9 cellular contexts compared by ENCODE assay signal in genomic region chr12:30725739-30726138, GRCh38. TPM values are rescaled to one million over a fixed set of nuclear protein-coding genes. Genes with fewer than 3 reads are reported as not detected.
DNase-seq lines count a peak whose midpoint lies in the region; ATAC-seq, FAIRE-seq and TF ChIP-seq lines count a peak whose summit lies in the region.
"Had no signal": no experiment of that assay in that cellular context is flagged by ENCODE, and none has a peak within 500 bp of the region (broad histone marks: within the 10 kb centered on the region; RNA-seq: fewer than 3 reads in every experiment).

No MANE protein-coding gene starts in this region.

- no peak for TF ChIP-seq RAD21 in H1 (IDR thresholded peaks at IDR 0.05 in 1 of 2, conservative IDR thresholded peaks at IDR 0.05 in 1 of 2; ENCODE audit: low read depth in 2 of 2, low read length in 2 of 2)

- H2AFZ ChIP-seq in PC-3 (ENCODE audit: low read length) = no peak overlapping the region
- no peak overlapping the region for H2AFZ ChIP-seq in H1 (ENCODE audit: low read length)

- DNase-seq in Caki2 (ENCODE audit: low read depth) = peak; percentile 31
- DNase-seq in PC-3 = peak; percentile 67
- no peak for DNase-seq in H1 (ENCODE audit: low read depth in 1 of 2, low spot score in 2 of 2)
- peak; percentile 60 for DNase-seq in non-pigmented ciliary epithelial cell (ENCODE audit: low read depth)
- no peak for DNase-seq in right lobe of liver
- DNase-seq in ureter (ENCODE audit: low spot score) = no peak
- DNase-seq in H7 = no peak
- no peak for DNase-seq in RPMI8226

- peaks cover 34% of the 10 kb centered on the region; the same call in 1 of the 2 replicates for H3K79me2 ChIP-seq in PC-3 (ENCODE audit: low read length)
- peaks cover 0 to 11% of the 10 kb centered on the region in 2 experiments; a peak in 2 of 4 replicates for H3K79me2 ChIP-seq in H1 (ENCODE audit: control insufficient read depth in 1 of 2, insufficient read depth in 2 of 2, low read length in 2 of 2)

- H3K23ac ChIP-seq in H1 (ENCODE audit: insufficient read length) = no peak overlapping the region

- TF ChIP-seq CTCF in PC-3 (conservative IDR thresholded peaks at IDR 0.05; ENCODE audit: low read depth, low read length) (no peak), H1 (IDR thresholded peaks at IDR 0.05; ENCODE audit: control extremely low read depth in 1 of 3, insufficient read depth in 1 of 3, low read depth in 1 of 3, low read length in 3 of 3) (no peak), right lobe of liver (IDR thresholded peaks at IDR 0.05) (no peak)

- 43% methylated on average over 1 of the region's 1 CpG; no CpG with 5 or more reads in 1 of the 2 experiments for WGBS in H1 (ENCODE audit: extremely low coverage in 1 of 2, insufficient coverage in 1 of 2, insufficient read length in 1 of 2, insufficient replicate concordance in 2 of 2, low coverage in 1 of 2, low lambda C conversion rate in 2 of 2, missing lambda C conversion rate in 1 of 2), 2 experiments
- WGBS in right lobe of liver (ENCODE audit: insufficient coverage, low coverage, low lambda C conversion rate, missing lambda C conversion rate) = 45% methylated on average over 1 of the region's 1 CpG

- H3K4me2 ChIP-seq in PC-3 (ENCODE audit: low read length) (peak overlapping the region; percentile 46), H1 (ENCODE audit: insufficient read depth in 1 of 2, low read depth in 2 of 2, low read length in 2 of 2) (no peak overlapping the region)

- H3F3A ChIP-seq in PC-3 (ENCODE audit: low read length, unreplicated experiment) = no peaks in the 10 kb centered on the region

- in situ Hi-C loops in Caki2 (cut with HindIII; ENCODE audit: low pct_unique_long_range_greater_than_20kb, low sequenced_read_pairs) = no loop called here

- no peak overlapping the region for H3K4me3 ChIP-seq in PC-3 (ENCODE audit: low read length)
- no peak overlapping the region for H3K4me3 ChIP-seq in H1 (ENCODE audit: extremely low read depth in 1 of 4, insufficient read depth in 2 of 4, low read depth in 3 of 4, low read length in 4 of 4)
- H3K4me3 ChIP-seq in right lobe of liver = no peak overlapping the region
- no peak overlapping the region for H3K4me3 ChIP-seq in H7 (ENCODE audit: insufficient read depth, low read depth, low read length)

- no peak overlapping the region for H4K5ac ChIP-seq in H1 (ENCODE audit: insufficient read length, low read depth, low read length)

- H3K9ac ChIP-seq in PC-3 (ENCODE audit: low read length) = no peak overlapping the region
- peak overlapping the region in 1 of 4 experiments; percentile 34; a peak in 1 of 7 replicates for H3K9ac ChIP-seq in H1 (replicated peaks in 1 of 4; ENCODE audit: extremely low read depth in 1 of 4, low read depth in 3 of 4, low read length in 3 of 4)

- POLR2A ChIA-PET in PC-3 (lab: Charles Lee; ENCODE audit: unreplicated experiment) = no interaction called here
- POLR2A ChIA-PET in H1 (lab: Charles Lee; ENCODE audit: partially characterized antibody) = interaction anchor here (1.0 to 1.2 kb wide), 2 partner anchors 34 to 70 kb away, joined by 3 to 4 read pairs; no protein-coding TSS in a partner anchor

- ATAC-seq in PC-3 = peak; percentile 91
- no peak for ATAC-seq in right lobe of liver

- CTCF ChIA-PET in PC-3 (lab: Charles Lee) (no interaction called here), H1 (lab: Charles Lee; ENCODE audit: partially characterized antibody) (interaction anchor here (1.5 to 2.2 kb wide), 5 partner anchors 16 to 86 kb away, joined by 4 to 7 read pairs (median 6); partner anchors contain the start of gene CAPRIN2)

- H3K4me1 ChIP-seq in PC-3 (ENCODE audit: insufficient read depth, low read length) (peaks cover 17% of the 10 kb centered on the region), H1 (replicated peaks in 1 of 4; ENCODE audit: control insufficient read depth in 3 of 4, insufficient read depth in 4 of 4, low read length in 3 of 4) (no peaks in the 10 kb centered on the region), right lobe of liver (no peaks in the 10 kb centered on the region)

- no peak overlapping the region for H2BK5ac ChIP-seq in H1 (ENCODE audit: low read depth, low read length)

- H4K8ac ChIP-seq in H1 (ENCODE audit: extremely low read depth, insufficient read depth, low read length) = no peak overlapping the region

- no peaks in the 10 kb centered on the region for H4K20me1 ChIP-seq in PC-3 (ENCODE audit: low read length)
- H4K20me1 ChIP-seq in H1 (replicated peaks in 1 of 2; ENCODE audit: control insufficient read depth in 1 of 2, insufficient read depth in 2 of 2, low read length in 2 of 2) = no peaks in the 10 kb centered on the region

- no peak overlapping the region for H3K4ac ChIP-seq in H1 (replicated peaks; ENCODE audit: insufficient read length, low read depth, low read length)

- no peak overlapping the region for H2AK5ac ChIP-seq in H1 (ENCODE audit: low read depth, low read length)

- peak; percentile 28 for FAIRE-seq in H1 (lab: Jason Lieb, UNC)
- FAIRE-seq: TTC549 had no signal

- no peaks in the 10 kb centered on the region for H3K23me2 ChIP-seq in H1 (ENCODE audit: low read depth, low read length)

- no peak overlapping the region for H2BK12ac ChIP-seq in H1 (ENCODE audit: low read depth, low read length)

- no peak overlapping the region for H4K91ac ChIP-seq in H1 (replicated peaks; ENCODE audit: insufficient read length, low read length)

- no peak overlapping the region for H2BK20ac ChIP-seq in H1 (ENCODE audit: low read length)

- H3K9me2 ChIP-seq in PC-3 (replicated peaks; ENCODE audit: low read length) = no peaks in the 10 kb centered on the region

- no peak overlapping the region for H2BK120ac ChIP-seq in H1 (replicated peaks; ENCODE audit: low read depth, low read length)

- H3K79me1 ChIP-seq in H1 (ENCODE audit: low read depth, low read length) = no peaks in the 10 kb centered on the region

- H3K14ac ChIP-seq in H1 (ENCODE audit: insufficient read length) = no peak overlapping the region

- H3K27me3 ChIP-seq in PC-3 (ENCODE audit: low read length) (no peaks in the 10 kb centered on the region), H1 (replicated peaks in 1 of 4; ENCODE audit: control insufficient read depth in 3 of 4, extremely low read depth in 1 of 4, insufficient read depth in 3 of 4, low read length in 3 of 4) (no peaks in the 10 kb centered on the region), right lobe of liver (no peaks in the 10 kb centered on the region), H7 (ENCODE audit: control insufficient read depth, insufficient read depth, low read length) (no peaks in the 10 kb centered on the region)

- H3K56ac ChIP-seq in H1 (replicated peaks; ENCODE audit: insufficient read length, low read depth, low read length) = no peak overlapping the region

- no peak overlapping the region for H2BK15ac ChIP-seq in H1 (ENCODE audit: low read length)

- H3K9me3 ChIP-seq in PC-3 (ENCODE audit: low read length) = no peaks in the 10 kb centered on the region
- no peaks in the 10 kb centered on the region for H3K9me3 ChIP-seq in H1 (ENCODE audit: insufficient read depth in 2 of 2, low read depth in 1 of 2, low read length in 1 of 2)
- H3K9me3 ChIP-seq in right lobe of liver = no peaks in the 10 kb centered on the region

- peaks cover 48% of the 10 kb centered on the region for H3K36me3 ChIP-seq in PC-3 (ENCODE audit: low read depth, low read length)
- peaks cover 3 to 72% (median 15%) of the 10 kb centered on the region in 4 experiments; a peak in 6 of 8 replicates for H3K36me3 ChIP-seq in H1 (ENCODE audit: control insufficient read depth in 2 of 4, insufficient read depth in 4 of 4, low read length in 3 of 4)
- H3K36me3 ChIP-seq in right lobe of liver = peaks cover 0 to 14% (median 1%) of the 10 kb centered on the region in 4 donors
- H3K36me3 ChIP-seq in H7 (replicated peaks; ENCODE audit: control insufficient read depth, insufficient read depth, low read length) = peaks cover 16% of the 10 kb centered on the region

- intact Hi-C loops in PC-3 (cut with micrococcal nuclease) (no loop called here), right lobe of liver (cut with DNase I) (no loop called here)

- H3K27ac ChIP-seq in PC-3 (ENCODE audit: low read length) (peak overlapping the region; percentile 4; the same call in 1 of the 2 replicates), H1 (ENCODE audit: low read depth, low read length) (no peak overlapping the region), right lobe of liver (no peak overlapping the region)

- TF ChIP-seq POLR2A in H1 (IDR thresholded peaks at IDR 0.05; ENCODE audit: control extremely low read depth in 1 of 2, low read depth in 2 of 2, low read length in 2 of 2) = no peak
- TF ChIP-seq POLR2A in right lobe of liver (IDR thresholded peaks at IDR 0.05) = no peak

- BruUV-seq in PC-3 (replicated peaks; lab: Mats Ljungman, UMichigan) = no TSS peak

- TF ChIP-seq EP300 in H1 (IDR thresholded peaks at IDR 0.05; ENCODE audit: borderline replicate concordance in 1 of 2, low read depth in 2 of 2, low read length in 2 of 2) = no peak

- no peak overlapping the region for H3K18ac ChIP-seq in H1 (ENCODE audit: extremely low read depth, low read length)

RNA-seq across cellular contexts. Expression of gene CAPRIN2, which starts 29.0 kb away (rescaled TPM):
- total RNA-seq in Caki2 (2014; rRNA removed; shearing (Covaris generic); ENCODE audit: low replicate concordance) = 3.8 and 6.2 TPM in 2 replicates
- 23.1 and 33.6 TPM in 2 replicates for total RNA-seq in PC-3 (2014; rRNA removed)
- 51.5 and 52.0 TPM in 2 replicates for total RNA-seq in H1 (2021; fragmentation: NEBNext Ultra II Directional; extraction: Animal tissue kit (Norgen Biotek cat#: 25700))
- 20.1 and 24.8 TPM in 2 replicates for polyA plus RNA-seq in H1 (2011; rRNA removed)
- 29.2 TPM for polyA plus RNA-seq in H1 (2011; cell fraction: cytosol; rRNA removed)
- polyA plus RNA-seq in H1 (2011; cell fraction: nucleus; rRNA removed) = 54.0 TPM
- polyA plus RNA-seq in H1 (2012, experiment 1 of 2) = 34.0 to 50.4 TPM (median 46.9 TPM) in 4 replicates
- polyA plus RNA-seq in H1 (2012, experiment 2 of 2) = 2.5 TPM
- 57.2 TPM for polyA plus RNA-seq in H1 (2013, experiment 1 of 2)
- polyA plus RNA-seq in H1 (2013, experiment 2 of 2) = 52.9 TPM
- 23.5 and 31.6 TPM in 2 replicates for polyA minus RNA-seq in H1 (2011; rRNA and poly(A)+ RNA removed)
- 21.5 TPM for polyA minus RNA-seq in H1 (2011; cell fraction: cytosol; rRNA and poly(A)+ RNA removed)
- polyA minus RNA-seq in H1 (2011; cell fraction: nucleus; rRNA and poly(A)+ RNA removed) = 63.0 TPM
- total RNA-seq in right lobe of liver = 10 to 100 TPM in 2 of 6 experiments, 1 to 10 TPM in 4; 5.7 to 11.5 (median 8.5) TPM
- 32.0 TPM for total RNA-seq in ureter
- total RNA-seq in H7 (2014; rRNA removed; shearing (Covaris generic)) = 44.0 and 71.5 TPM in 2 replicates

RNA-seq across cellular contexts. Expression of gene IPO8, which starts 30.1 kb away (rescaled TPM):
- 6.6 and 11.3 TPM in 2 replicates for total RNA-seq in Caki2 (2014; rRNA removed; shearing (Covaris generic); ENCODE audit: low replicate concordance)
- total RNA-seq in PC-3 (2014; rRNA removed) (13.3 and 19.6 TPM in 2 replicates), right lobe of liver (10 to 100 TPM; 19.6 to 34.7 (median 25.5) TPM), ureter (52.3 TPM)
- total RNA-seq in H1 (2021; fragmentation: NEBNext Ultra II Directional; extraction: Animal tissue kit (Norgen Biotek cat#: 25700)) = 51.0 and 59.8 TPM in 2 replicates
- 7.2 and 10.2 TPM in 2 replicates for polyA plus RNA-seq in H1 (2011; rRNA removed)
- polyA plus RNA-seq in H1 (2011; cell fraction: cytosol; rRNA removed) = 10.7 TPM
- polyA plus RNA-seq in H1 (2011; cell fraction: nucleus; rRNA removed) = 6.0 TPM
- 24.4 to 30.9 TPM (median 29.4 TPM) in 4 replicates for polyA plus RNA-seq in H1 (2012, experiment 1 of 2)
- 1.7 TPM for polyA plus RNA-seq in H1 (2012, experiment 2 of 2)
- 24.2 TPM for polyA plus RNA-seq in H1 (2013, experiment 1 of 2)
- 24.5 TPM for polyA plus RNA-seq in H1 (2013, experiment 2 of 2)
- 41.5 and 65.4 TPM in 2 replicates for polyA minus RNA-seq in H1 (2011; rRNA and poly(A)+ RNA removed)
- polyA minus RNA-seq in H1 (2011; cell fraction: cytosol; rRNA and poly(A)+ RNA removed) = 19.4 TPM
- 29.1 TPM for polyA minus RNA-seq in H1 (2011; cell fraction: nucleus; rRNA and poly(A)+ RNA removed)
- 17.3 and 27.8 TPM in 2 replicates for total RNA-seq in H7 (2014; rRNA removed; shearing (Covaris generic))

Comparison
In these comparisons a context has a peak if more than half of its experiments do, and no peak if none do; other contexts are left out.
1. DNase-seq: peak in Caki2 (single experiment), PC-3 (single experiment) and non-pigmented ciliary epithelial cell (single experiment); none in H1 (0 of 2), right lobe of liver (0 of 3), ureter (single experiment), H7 (single experiment) and RPMI8226 (single experiment).